In the genomic region with DNA sequence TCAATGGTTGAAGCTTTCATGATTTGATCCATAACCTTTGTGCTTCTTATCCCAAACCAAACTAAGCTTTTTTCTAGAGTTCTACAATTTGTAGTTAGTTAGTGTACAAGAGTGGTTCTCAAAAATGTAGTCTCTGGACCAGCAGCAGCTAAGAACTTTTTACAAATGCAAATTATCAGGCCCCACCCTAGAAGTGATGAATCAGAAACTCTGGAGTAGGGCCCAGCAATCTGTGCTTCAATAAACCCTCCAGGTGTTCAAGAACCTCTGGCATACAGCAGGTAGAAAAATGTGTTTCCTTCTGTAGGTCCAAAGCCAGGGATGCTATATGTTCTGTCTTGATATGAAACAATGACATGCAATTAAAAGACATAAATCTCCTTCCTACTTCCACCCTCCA, we compare ENCODE assay signal across 23 cellular contexts.
"Had no signal": no experiment of that assay in that cellular context is flagged by ENCODE, and none has a peak within 500 bp of the region (broad histone marks: within the 10 kb centered on the region; RNA-seq: fewer than 3 reads in every experiment).

No MANE protein-coding gene starts in this region.

- H3K27me3 Mint-ChIP-seq: dendritic cell treated with granulocyte-macrophage colony-stimulating factor and Interleukin-4, amounts not matched to agents 40 ng/mL and 50 ng/mL, for 4 days; effector memory CD8-positive, alpha-beta T cell; memory B cell; naive thymus-derived CD4-positive, alpha-beta T cell had no signal

- H3K36me3 ChIP-seq: colonic mucosa, gastrocnemius medialis, heart right ventricle had no signal

- H3K9me3 ChIP-seq: colonic mucosa, esophagus muscularis mucosa, gastrocnemius medialis, left lung, lower lobe of right lung had no signal

- H3K4me3 Mint-ChIP-seq: dendritic cell treated with granulocyte-macrophage colony-stimulating factor and Interleukin-4, amounts not matched to agents 40 ng/mL and 50 ng/mL, for 4 days; effector memory CD8-positive, alpha-beta T cell; endodermal cell; memory B cell; naive thymus-derived CD4-positive, alpha-beta T cell had no signal

- H3K9me3 Mint-ChIP-seq: dendritic cell treated with granulocyte-macrophage colony-stimulating factor and Interleukin-4, amounts not matched to agents 40 ng/mL and 50 ng/mL, for 4 days; effector memory CD8-positive, alpha-beta T cell; endodermal cell; memory B cell; naive thymus-derived CD4-positive, alpha-beta T cell had no signal

- H3K27ac ChIP-seq: colonic mucosa, esophagus muscularis mucosa, gastrocnemius medialis, heart right ventricle, left lung, lower lobe of right lung had no signal

- H3K27ac Mint-ChIP-seq: dendritic cell treated with granulocyte-macrophage colony-stimulating factor and Interleukin-4, amounts not matched to agents 40 ng/mL and 50 ng/mL, for 4 days; effector memory CD8-positive, alpha-beta T cell; endodermal cell; memory B cell had no signal

- FAIRE-seq: endometrium, keratinocyte had no signal

- H3K27me3 ChIP-seq: colonic mucosa, esophagus muscularis mucosa, gastrocnemius medialis, heart right ventricle, left lung had no signal

- H3K4me3 ChIP-seq: colonic mucosa, esophagus muscularis mucosa, gastrocnemius medialis, heart right ventricle, left lung, lower lobe of right lung had no signal

- H3K4me1 ChIP-seq: colonic mucosa, gastrocnemius medialis, left lung, lower lobe of right lung had no signal

- H3K4me1 Mint-ChIP-seq: endodermal cell; naive thymus-derived CD4-positive, alpha-beta T cell had no signal

- DNase-seq: colonic mucosa; cortex of kidney; effector CD8-positive, alpha-beta T cell; effector memory CD8-positive, alpha-beta T cell; endodermal cell; foreskin melanocyte; gastrocnemius medialis; glutamatergic neuron; head of caudate nucleus; heart right ventricle; hippocampal formation; left cardiac atrium; left lung; left ventricle myocardium superior; lower lobe of right lung; mesendoderm; midbrain; naive thymus-derived CD4-positive, alpha-beta T cell had no signal

- ATAC-seq: effector memory CD8-positive, alpha-beta T cell; gastrocnemius medialis; heart right ventricle; left cardiac atrium; left lung; left ventricle myocardium superior; lower lobe of right lung; naive thymus-derived CD4-positive, alpha-beta T cell had no signal
